In genomic region chr20:37564016-37564387, GRCh38 we compare ENCODE assay signal across 1 cellular context.
TF ChIP-seq lines count a peak whose summit lies in the region.

No MANE protein-coding gene starts in this region.

TF ChIP-seq in GM23338, 12 proteins besides CTCF, POLR2A, EP300 and RAD21 (continued from another document):
- TF ChIP-seq ETS1 (IDR thresholded peaks at IDR 0.05) (no peak), ZNF114 (CRISPR knock-in tag; IDR thresholded peaks at IDR 0.05) (no peak), EZH2 (IDR thresholded peaks at IDR 0.05; ENCODE audit: low read depth, unreplicated experiment) (no peak), REST (IDR thresholded peaks at IDR 0.05; ENCODE audit: unreplicated experiment) (no peak), ZNF462 (CRISPR knock-in tag; IDR thresholded peaks at IDR 0.05) (no peak), JUNB (IDR thresholded peaks at IDR 0.05; ENCODE audit: unreplicated experiment) (no peak)
